ENCODE assay signal across 18 cellular contexts in the genomic region with DNA sequence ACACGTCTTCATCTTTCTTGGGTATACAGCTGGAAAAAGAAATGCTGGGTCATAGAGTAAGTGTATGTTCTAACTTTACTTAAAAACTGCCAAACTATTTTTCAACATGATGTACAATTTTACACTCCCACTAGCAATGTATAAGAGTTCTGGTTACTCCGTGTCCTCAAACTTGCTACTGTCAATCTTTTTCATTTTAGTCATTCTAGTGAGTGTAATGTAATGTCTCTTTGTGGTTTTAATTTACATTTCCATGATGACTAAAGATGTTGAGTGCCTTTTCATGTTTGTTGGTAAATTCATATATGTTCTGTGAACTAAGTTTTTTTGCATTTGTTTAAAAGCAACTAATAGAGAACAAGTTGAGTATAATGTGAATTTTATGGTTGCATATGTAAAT.
"Had no signal": no experiment of that assay in that cellular context is flagged by ENCODE, and none has a peak within 500 bp of the region (broad histone marks: within the 10 kb centered on the region; RNA-seq: fewer than 3 reads in every experiment).

No MANE protein-coding gene starts in this region.

- FAIRE-seq: small intestine had no signal

- H3K4me1 ChIP-seq: right atrium auricular region, stomach, testis had no signal

- DNase-seq: activated CD4-positive, alpha-beta T cell treated with anti-CD3 and anti-CD28 coated beads, Interleukin-2, amount 50 U/mL, for 1 hour; activated naive CD4-positive, alpha-beta T cell treated with Interleukin-2 at 50 U/mL for 16 hours; activated T-cell treated with anti-CD3 and anti-CD28 coated beads, Interleukin-2, amount 50 U/mL, for 48 hours; caudate nucleus; cortex of kidney; effector CD4-positive, alpha-beta T cell; kidney glomerular epithelial cell; left ventricle myocardium superior; mesendoderm; nucleus accumbens; stimulated activated CD4-positive, alpha-beta T cell treated with anti-CD3 and anti-CD28 coated beads, Interleukin-4, amount 100 ng/mL, for 24 hours; stomach; testis; upper lobe of left lung had no signal

- H3K9me3 Mint-ChIP-seq: nephron, WTC11 had no signal

- H3K4me3 Mint-ChIP-seq: nephron, WTC11 had no signal

- H3K9me3 ChIP-seq: right atrium auricular region, stomach, testis, upper lobe of left lung had no signal

- H3K4me3 ChIP-seq: right atrium auricular region, stomach, testis, upper lobe of left lung had no signal

- H3K27ac ChIP-seq: right atrium auricular region, stomach, testis, upper lobe of left lung had no signal

- H3K27me3 ChIP-seq: right atrium auricular region, stomach, testis, upper lobe of left lung had no signal

- H3K27ac Mint-ChIP-seq: nephron, WTC11 had no signal
